27 cellular contexts compared by ENCODE assay signal in the genomic region with DNA sequence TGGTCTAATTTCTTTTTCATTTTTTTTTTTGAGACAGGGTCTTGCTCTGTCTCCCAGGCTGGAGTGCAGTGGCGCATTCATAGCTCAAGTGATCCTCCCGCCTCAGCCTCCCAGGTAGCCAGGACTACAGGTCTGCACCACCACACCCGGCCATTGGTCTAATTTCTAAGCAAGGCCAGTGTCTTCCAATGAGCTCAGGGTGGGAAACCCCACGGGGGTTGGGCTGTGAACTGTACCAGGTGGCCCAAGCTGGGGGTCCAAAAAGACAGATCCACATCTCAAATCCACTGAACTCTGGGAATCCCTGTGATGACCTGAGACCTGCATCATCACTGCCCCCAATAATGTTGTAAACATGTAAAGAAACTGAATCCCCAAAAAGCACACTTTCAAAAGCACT.
"Had no signal": no experiment of that assay in that cellular context is flagged by ENCODE, and none has a peak within 500 bp of the region (broad histone marks: within the 10 kb centered on the region; RNA-seq: fewer than 3 reads in every experiment).

No MANE protein-coding gene starts in this region.

- H3K27me3 ChIP-seq: foreskin keratinocyte, ovary, right lobe of liver, testis, tibial artery, upper lobe of left lung had no signal

- H3K36me3 ChIP-seq: lower lobe of right lung, ovary, tibial artery, upper lobe of left lung had no signal

- H3K4me1 ChIP-seq: right lobe of liver had no signal

- H3K4me2 ChIP-seq: smooth muscle cell had no signal

- H3K4me3 ChIP-seq: dorsolateral prefrontal cortex, lower lobe of right lung, ovary, right lobe of liver, smooth muscle cell, testis, tibial artery, upper lobe of left lung had no signal

- H3K27ac ChIP-seq: dorsolateral prefrontal cortex, foreskin keratinocyte, lower lobe of right lung, ovary, right lobe of liver, tibial artery, upper lobe of left lung had no signal

- H3K9me3 ChIP-seq: lower lobe of right lung, ovary, right lobe of liver, testis, tibial artery, upper lobe of left lung had no signal

- DNase-seq: caudate nucleus; cerebellar nuclear complex; cortex of kidney; dorsolateral prefrontal cortex; effector CD4-positive, alpha-beta T cell; foreskin keratinocyte; hypothalamus; immature natural killer cell; islet precursor cell; kidney glomerular epithelial cell; left colon; left ventricle myocardium superior; lower lobe of right lung; naive thymus-derived CD8-positive, alpha-beta T cell; nephron progenitor cell; occipital lobe; ovary; posterior cingulate gyrus; right lobe of liver; stimulated activated CD4-positive, alpha-beta T cell treated with anti-CD3 and anti-CD28 coated beads, Interleukin-2, amount 100 ng/mL, for 24 hours; stimulated activated CD4-positive, alpha-beta T cell treated with anti-CD3 and anti-CD28 coated beads, Interleukin-4, amount 100 ng/mL, for 24 hours; stimulated activated naive CD4-positive, alpha-beta T cell treated with Interleukin-2 at 50 U/mL for 16 hours; substantia nigra; upper lobe of left lung had no signal
